Comparison of ENCODE assay signal across 13 cellular contexts in the genomic region with DNA sequence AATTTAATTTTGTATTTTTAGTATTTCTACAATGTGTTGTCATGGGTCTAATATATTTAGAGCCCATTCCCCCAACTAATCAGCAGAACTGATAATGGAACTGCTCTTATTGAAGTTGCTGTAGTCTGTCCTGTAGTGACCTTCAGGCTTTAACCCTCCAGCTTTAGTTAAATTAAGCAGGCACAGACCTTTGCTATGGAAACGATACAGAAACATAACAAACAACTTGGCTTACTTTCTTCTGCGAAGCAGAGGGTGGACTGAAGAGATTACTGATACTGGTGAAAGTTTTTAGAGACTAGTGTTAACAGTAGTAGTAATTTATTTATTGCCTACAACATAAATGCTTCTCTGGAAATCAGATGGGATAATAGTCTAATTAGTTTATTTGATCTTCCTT.
DNase-seq lines count a peak whose midpoint lies in the region; ATAC-seq and TF ChIP-seq lines count a peak whose summit lies in the region.
"Had no signal": no experiment of that assay in that cellular context is flagged by ENCODE, and none has a peak within 500 bp of the region (broad histone marks: within the 10 kb centered on the region; RNA-seq: fewer than 3 reads in every experiment).

No MANE protein-coding gene starts in this region.

- H3K27ac Mint-ChIP-seq in CD8-positive, alpha-beta T cell = peak overlapping the region; percentile 60
- peak overlapping the region; percentile 76 to 86 for H3K27ac Mint-ChIP-seq in natural killer cell
- no peak overlapping the region for H3K27ac Mint-ChIP-seq in Caco-2 (ENCODE audit: unreplicated experiment)
- peak overlapping the region in 1 of 2 donors; percentile 8 for H3K27ac Mint-ChIP-seq in T-cell
- H3K27ac Mint-ChIP-seq: activated CD4-positive, alpha-beta T cell treated with anti-CD3 and anti-CD28 coated beads, Interleukin-2, amount 10 ng/mL, durations not matched to agents 7 days and 5 days; neural progenitor cell had no signal

- no peak for TF ChIP-seq CTCF in CD8-positive, alpha-beta T cell (IDR thresholded peaks at IDR 0.05)
- no peak for TF ChIP-seq CTCF in fibroblast of the aortic adventitia (IDR thresholded peaks at IDR 0.05; ENCODE audit: insufficient read depth, low read length)
- TF ChIP-seq CTCF in natural killer cell (IDR thresholded peaks at IDR 0.05) = no peak
- TF ChIP-seq CTCF in Caco-2 (IDR thresholded peaks at IDR 0.05; ENCODE audit: insufficient read depth in 1 of 2, low read depth in 1 of 2, low read length in 1 of 2, severe bottlenecking in 1 of 2, unreplicated experiment in 1 of 2) = no peak

- H3K27ac ChIP-seq in CD8-positive, alpha-beta T cell (ENCODE audit: low read depth, low read length) = no peak overlapping the region
- H3K27ac ChIP-seq: neural progenitor cell, SK-N-MC had no signal

- ATAC-seq in CD8-positive, alpha-beta T cell = no peak
- ATAC-seq in natural killer cell (peak; percentile 62 to 69 (median 67)), HG03565 (IDR thresholded peaks at IDR 0.05; ENCODE audit: unreplicated experiment) (no peak), T-cell (replicated peaks in 1 of 4) (no peak)

- H3K4me1 Mint-ChIP-seq in CD8-positive, alpha-beta T cell (ENCODE audit: low read depth) = peaks cover 52% of the 10 kb centered on the region
- H3K4me1 Mint-ChIP-seq in natural killer cell (peaks cover 53 to 68% of the 10 kb centered on the region in 2 donors), Caco-2 (ENCODE audit: low read depth, unreplicated experiment) (peaks cover 8% of the 10 kb centered on the region), T-cell (peaks cover 41 to 54% (median 51%) of the 10 kb centered on the region in 3 donors)

- peaks cover 11% of the 10 kb centered on the region for H3K4me1 ChIP-seq in CD8-positive, alpha-beta T cell (ENCODE audit: insufficient read depth, low read length)
- H3K4me1 ChIP-seq in Caco-2 = 0 out of 2 replicates have a peak, but pooled peaks cover 5% of the 10 kb centered on the region
- H3K4me1 ChIP-seq: neural progenitor cell had no signal

- no TSS peak for BruUV-seq in Caco-2 (replicated peaks; lab: Mats Ljungman, UMichigan)

- no peaks in the 10 kb centered on the region for H3K27me3 ChIP-seq in CD8-positive, alpha-beta T cell (ENCODE audit: insufficient read depth, low read length)
- H3K27me3 ChIP-seq in Caco-2 (replicated peaks; ENCODE audit: control insufficient read depth, insufficient read depth, low read length) = no peaks in the 10 kb centered on the region
- H3K27me3 ChIP-seq: neural progenitor cell had no signal

- CTCF ChIA-PET in CD8-positive, alpha-beta T cell (lab: Charles Lee) = interaction anchor here (1.1 kb wide), 1 partner anchor 53 kb away, joined by 4 read pairs; no protein-coding TSS in a partner anchor
- CTCF ChIA-PET in Caco-2 (lab: Charles Lee) (no interaction called here), T-cell (lab: Charles Lee) (interaction anchor here in 1 of 2 donors (1.1 kb wide), 1 partner anchor 53 kb away, joined by 6 read pairs; no protein-coding TSS in a partner anchor)

- H3K36me3 Mint-ChIP-seq in CD8-positive, alpha-beta T cell = peaks cover 51% of the 10 kb centered on the region
- H3K36me3 Mint-ChIP-seq in natural killer cell (peaks cover 6% of the 10 kb centered on the region), Caco-2 (ENCODE audit: insufficient read depth, unreplicated experiment) (peaks cover 7% of the 10 kb centered on the region), T-cell (peaks cover 15% of the 10 kb centered on the region)

- H3K36me3 ChIP-seq in CD8-positive, alpha-beta T cell (ENCODE audit: insufficient read depth, low read length) = peaks cover 4% of the 10 kb centered on the region
- no peaks in the 10 kb centered on the region for H3K36me3 ChIP-seq in Caco-2 (ENCODE audit: control insufficient read depth, insufficient read depth, low read length)
- H3K36me3 ChIP-seq: neural progenitor cell had no signal

- POLR2A ChIA-PET in CD8-positive, alpha-beta T cell (lab: Charles Lee) = no interaction called here
- POLR2A ChIA-PET in Caco-2 (lab: Charles Lee) (no interaction called here), T-cell (lab: Charles Lee) (interaction anchor here (0.6 to 0.8 kb wide), 3 partner anchors 54 to 209 kb away, joined by 3 to 4 read pairs (median 3); no protein-coding TSS in a partner anchor)

- H3K4me3 Mint-ChIP-seq in CD8-positive, alpha-beta T cell = no peak overlapping the region
- H3K4me3 Mint-ChIP-seq in natural killer cell = no peak overlapping the region
- H3K4me3 Mint-ChIP-seq in Caco-2 (ENCODE audit: unreplicated experiment) = no peak overlapping the region
- no peak overlapping the region for H3K4me3 Mint-ChIP-seq in T-cell
- H3K4me3 Mint-ChIP-seq: activated CD4-positive, alpha-beta T cell treated with anti-CD3 and anti-CD28 coated beads, Interleukin-2, amount 10 ng/mL, durations not matched to agents 7 days and 5 days; neural progenitor cell had no signal

- H3K4me3 ChIP-seq in CD8-positive, alpha-beta T cell (ENCODE audit: low read depth, low read length) = no peak overlapping the region
- H3K4me3 ChIP-seq in fibroblast of the aortic adventitia (ENCODE audit: low read depth, low read length) (no peak overlapping the region), Caco-2 (ENCODE audit: low read depth, low read length) (no peak overlapping the region)
- H3K4me3 ChIP-seq: neural progenitor cell, SK-N-MC had no signal

- H3K27me3 Mint-ChIP-seq in CD8-positive, alpha-beta T cell (ENCODE audit: low read depth) = no peaks in the 10 kb centered on the region
- H3K27me3 Mint-ChIP-seq in natural killer cell (ENCODE audit: low read depth in 2 of 2) = no peaks in the 10 kb centered on the region
- H3K27me3 Mint-ChIP-seq in Caco-2 (ENCODE audit: insufficient read depth, unreplicated experiment) = no peaks in the 10 kb centered on the region
- H3K27me3 Mint-ChIP-seq in T-cell = no peaks in the 10 kb centered on the region
- H3K27me3 Mint-ChIP-seq: activated CD4-positive, alpha-beta T cell treated with anti-CD3 and anti-CD28 coated beads, Interleukin-2, amount 10 ng/mL, durations not matched to agents 7 days and 5 days had no signal

- intact Hi-C loops in CD8-positive, alpha-beta T cell (cut with DNase I, micrococcal nuclease) = loop anchor here in 1 of 2 experiments (5.0 kb wide), 1 partner anchor 54 kb away; no protein-coding TSS in a partner anchor
- intact Hi-C loops in natural killer cell (cut with micrococcal nuclease) = loop anchor here (10.0 kb wide), 1 partner anchor 52 kb away; no protein-coding TSS in a partner anchor
- intact Hi-C loops in Caco-2 (cut with micrococcal nuclease; ENCODE audit: unreplicated experiment) = no loop called here

- no peaks in the 10 kb centered on the region for H3K9me3 Mint-ChIP-seq in CD8-positive, alpha-beta T cell
- no peaks in the 10 kb centered on the region for H3K9me3 Mint-ChIP-seq in natural killer cell
- H3K9me3 Mint-ChIP-seq in Caco-2 (ENCODE audit: unreplicated experiment) = no peaks in the 10 kb centered on the region
- H3K9me3 Mint-ChIP-seq in T-cell = no peaks in the 10 kb centered on the region
- H3K9me3 Mint-ChIP-seq: activated CD4-positive, alpha-beta T cell treated with anti-CD3 and anti-CD28 coated beads, Interleukin-2, amount 10 ng/mL, durations not matched to agents 7 days and 5 days; neural progenitor cell had no signal

- H3K9me3 ChIP-seq in CD8-positive, alpha-beta T cell (ENCODE audit: low read length) = no peaks in the 10 kb centered on the region
- H3K9me3 ChIP-seq in Caco-2 = no peaks in the 10 kb centered on the region

- DNase-seq in CD8-positive, alpha-beta T cell = no peak
- peak; percentile 16 for DNase-seq in NCI-H226
- DNase-seq in fibroblast of the aortic adventitia (ENCODE audit: low read depth) = peak; percentile 60
- DNase-seq in natural killer cell = no peak
- no peak for DNase-seq in NCI-H2196 (lab: John Stamatoyannopoulos, UW; ENCODE audit: unreplicated experiment)
- DNase-seq in Caco-2 = no peak
- DNase-seq in T-cell = no peak
- DNase-seq: activated CD4-positive, alpha-beta T cell treated with anti-CD3 and anti-CD28 coated beads, Interleukin-2, amount 10 ng/mL, durations not matched to agents 7 days and 5 days; amygdala; GDM1 had no signal

Comparison
In these comparisons a context has a peak if more than half of its experiments do, and no peak if none do; other contexts are left out.
1. ATAC-seq: peak in natural killer cell (3 of 3); none in CD8-positive, alpha-beta T cell (single experiment), HG03565 (single experiment) and T-cell (0 of 4).
2. DNase-seq: peak in NCI-H226 (single experiment) and fibroblast of the aortic adventitia (single experiment); none in CD8-positive, alpha-beta T cell (0 of 7), natural killer cell (single experiment), NCI-H2196 (single experiment), Caco-2 (0 of 2) and T-cell (0 of 34).
3. POLR2A ChIA-PET loops: an anchor here in T-cell (0.6 to 0.8 kb wide); none called in CD8-positive, alpha-beta T cell and Caco-2.